20 cellular contexts compared by ENCODE assay signal in the genomic region with DNA sequence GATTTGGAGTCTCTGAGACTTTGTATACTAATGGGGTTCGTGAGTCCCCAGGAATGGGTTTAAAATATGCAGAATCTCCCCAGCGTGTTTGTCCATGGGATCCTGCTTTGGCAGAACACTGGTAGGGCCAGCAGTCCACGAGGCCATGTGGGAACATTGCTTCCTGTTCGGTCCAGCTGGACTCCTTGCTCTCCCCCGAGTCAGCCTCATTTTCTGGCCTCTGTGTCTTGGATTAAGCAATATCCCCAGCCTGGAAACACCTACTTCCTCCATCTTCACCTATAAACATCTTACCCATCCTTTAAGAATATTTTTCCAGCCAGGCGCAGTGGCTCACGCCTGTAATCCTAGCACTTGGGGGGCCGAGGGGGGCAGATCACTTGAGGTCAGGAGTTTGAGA.
"Had no signal": no experiment of that assay in that cellular context is flagged by ENCODE, and none has a peak within 500 bp of the region (broad histone marks: within the 10 kb centered on the region; RNA-seq: fewer than 3 reads in every experiment).

No MANE protein-coding gene starts in this region.

- H3K9me3 Mint-ChIP-seq: activated naive CD4-positive, alpha-beta T cell treated with anti-CD3 and anti-CD28 coated beads, Interleukin-2, amount 50 U/mL, for 72 hours; neural progenitor cell; T-helper 2 cell treated with Interferon-gamma antibody and Interleukin-4, amounts not matched to agents 5 μg/mL and 100 μg/mL, for 36 hours had no signal

- H3K27me3 ChIP-seq: adrenal gland, cardiac muscle cell, neural progenitor cell, ovary, transverse colon, uterus had no signal

- H3K4me1 ChIP-seq: uterus had no signal

- H3K9me3 ChIP-seq: adrenal gland, ovary, transverse colon, uterus had no signal

- H3K36me3 ChIP-seq: adrenal gland, cardiac muscle cell, neural progenitor cell, ovary, transverse colon, uterus had no signal

- H3K36me3 Mint-ChIP-seq: memory B cell, neural progenitor cell had no signal

- H2AFZ ChIP-seq: neural progenitor cell had no signal

- H3K4me2 ChIP-seq: neural progenitor cell had no signal

- H3K9ac ChIP-seq: neural progenitor cell had no signal

- H3K27ac ChIP-seq: adrenal gland, cardiac muscle cell, neural progenitor cell, ovary, uterus had no signal

- H3K27ac Mint-ChIP-seq: activated CD4-positive, alpha-beta T cell treated with anti-CD3 and anti-CD28 coated beads for 36 hours; activated naive CD4-positive, alpha-beta T cell treated with anti-CD3 and anti-CD28 coated beads, Interleukin-2, amount 50 U/mL, for 72 hours; memory B cell; neural progenitor cell; T-helper 2 cell treated with Interferon-gamma antibody and Interleukin-4, amounts not matched to agents 5 μg/mL and 100 μg/mL, for 36 hours had no signal

- FAIRE-seq: endothelial cell of umbilical vein had no signal

- H3K4me3 Mint-ChIP-seq: activated CD4-positive, alpha-beta T cell treated with anti-CD3 and anti-CD28 coated beads for 36 hours; memory B cell; neural progenitor cell; T-helper 2 cell treated with Interferon-gamma antibody and Interleukin-4, amounts not matched to agents 5 μg/mL and 100 μg/mL, for 36 hours; WTC11 had no signal

- H3K4me1 Mint-ChIP-seq: activated CD4-positive, alpha-beta T cell treated with anti-CD3 and anti-CD28 coated beads for 36 hours; memory B cell had no signal

- DNase-seq: activated CD4-positive, alpha-beta T cell treated with anti-CD3 and anti-CD28 coated beads for 36 hours; activated CD4-positive, alpha-beta T cell treated with anti-CD3 and anti-CD28 coated beads, Interleukin-2, amount 50 U/mL, for 48 hours; activated gamma-delta T cell; adrenal gland; dermis blood vessel endothelial cell; effector memory CD4-positive, alpha-beta T cell; foreskin melanocyte; head of caudate nucleus; ovary; stimulated activated CD4-positive, alpha-beta T cell treated with anti-CD3 and anti-CD28 coated beads, Interleukin-2, amount 100 ng/mL, for 24 hours; stimulated activated naive CD8-positive, alpha-beta T cell treated with anti-CD3 and anti-CD28 coated beads, Interleukin-15, Interleukin-2, amounts not matched to agents 100 U/mL and 50 U/mL, for 24 hours; transverse colon had no signal

- ATAC-seq: activated CD4-positive, alpha-beta T cell treated with anti-CD3 and anti-CD28 coated beads for 36 hours; activated naive CD4-positive, alpha-beta T cell treated with anti-CD3 and anti-CD28 coated beads, Interleukin-2, amount 50 U/mL, for 72 hours; stimulated activated naive CD8-positive, alpha-beta T cell treated with anti-CD3 and anti-CD28 coated beads, Interleukin-15, Interleukin-2, amounts not matched to agents 100 U/mL and 50 U/mL, for 24 hours; WTC11 had no signal

- H3K4me3 ChIP-seq: adrenal gland, cardiac muscle cell, neural progenitor cell, ovary, transverse colon, uterus had no signal
